1 cellular context compared by ENCODE assay signal in genomic region chr11:74592441-74593362, GRCh38.
TF ChIP-seq lines count a peak whose summit lies in the region.

Gene POLD3 (plus strand): TSS chr11:74592582. CDS start chr11:74592659, 77 bp downstream.

TF ChIP-seq in K562, 482 proteins besides CTCF, POLR2A, EP300 and RAD21 (continued from another document and continues in another):
- TF ChIP-seq MCM5 (IDR thresholded peaks at IDR 0.05; ENCODE audit: low read depth) (no peak), ELF1 (tag; IDR thresholded peaks at IDR 0.05) (peak; percentile 63; the same call in 1 of the 2 replicates), XRCC3 (IDR thresholded peaks at IDR 0.05) (no peak), L3MBTL2 (IDR thresholded peaks at IDR 0.05) (peak; percentile 66; the same call in 1 of the 2 replicates), RBBP5 (IDR thresholded peaks at IDR 0.05; ENCODE audit: borderline replicate concordance, insufficient read depth, low read length, poor library complexity, severe bottlenecking) (peak; percentile 72), MGA (IDR thresholded peaks at IDR 0.05) (peak; percentile 65), ZNF507 (tag; conservative IDR thresholded peaks at IDR 0.05) (no peak), ATF3 (IDR thresholded peaks at IDR 0.05) (no peak), ATF3 (CRISPR knock-in tag; conservative IDR thresholded peaks at IDR 0.05) (peak; percentile 51; the same call in 1 of the 2 replicates), FOXA3 (CRISPR knock-in tag; conservative IDR thresholded peaks at IDR 0.05 in 1 of 2, IDR thresholded peaks at IDR 0.05 in 1 of 2) (no peak), CCNT2 (IDR thresholded peaks at IDR 0.05; ENCODE audit: borderline replicate concordance, extremely low read depth, insufficient read length, low read depth, low read length) (no peak), ZBTB8A (IDR thresholded peaks at IDR 0.05; ENCODE audit: partially characterized antibody) (no peak), MAZ (CRISPR knock-in tag; conservative IDR thresholded peaks at IDR 0.05 in 1 of 2, IDR thresholded peaks at IDR 0.05 in 1 of 2) (peak; percentile 59 to 78; a peak in 3 of 4 replicates), BMI1 (IDR thresholded peaks at IDR 0.05; ENCODE audit: low read length) (peak; percentile 87), FOXM1 (IDR thresholded peaks at IDR 0.05; ENCODE audit: low read depth) (no peak), FOXM1 (CRISPR knock-in tag; IDR thresholded peaks at IDR 0.05; ENCODE audit: low read depth) (peak; percentile 83; the same call in 1 of the 2 replicates), SMARCE1 (IDR thresholded peaks at IDR 0.05) (no peak), HNRNPLL (IDR thresholded peaks at IDR 0.05; ENCODE audit: low read depth, low read length, poor library complexity, severe bottlenecking) (peak; percentile 55), TBP (optimal IDR thresholded peaks at IDR 0.05; ENCODE audit: low read depth, low read length) (peak; percentile 50), SUPT5H (IDR thresholded peaks at IDR 0.05) (0 out of 2 replicates have a peak, but pooled peaks have one; percentile 55), SRSF3 (IDR thresholded peaks at IDR 0.05; ENCODE audit: insufficient read depth, low read length) (no peak), RBM22 (IDR thresholded peaks at IDR 0.05; ENCODE audit: low read depth, low read length, poor library complexity, severe bottlenecking) (peak; percentile 45), TCF3 (CRISPR knock-in tag; IDR thresholded peaks at IDR 0.05) (peak; percentile 40), FOXJ3 (CRISPR knock-in tag; IDR thresholded peaks at IDR 0.05) (peak; percentile 78), FOXK1 (CRISPR knock-in tag; IDR thresholded peaks at IDR 0.05; ENCODE audit: borderline replicate concordance) (peak; percentile 55; the same call in 1 of the 2 replicates), SAP30 (IDR thresholded peaks at IDR 0.05; ENCODE audit: borderline replicate concordance, insufficient read depth, low read depth, low read length, poor library complexity, severe bottlenecking) (peak; percentile 93), TRIM24 (IDR thresholded peaks at IDR 0.05) (peak; percentile 66 to 78), ZKSCAN3 (CRISPR knock-in tag; IDR thresholded peaks at IDR 0.05) (no peak), ATF7 (IDR thresholded peaks at IDR 0.05) (peak; percentile 44; the same call in 1 of the 2 replicates)
- TF ChIP-seq, protein P1, sequence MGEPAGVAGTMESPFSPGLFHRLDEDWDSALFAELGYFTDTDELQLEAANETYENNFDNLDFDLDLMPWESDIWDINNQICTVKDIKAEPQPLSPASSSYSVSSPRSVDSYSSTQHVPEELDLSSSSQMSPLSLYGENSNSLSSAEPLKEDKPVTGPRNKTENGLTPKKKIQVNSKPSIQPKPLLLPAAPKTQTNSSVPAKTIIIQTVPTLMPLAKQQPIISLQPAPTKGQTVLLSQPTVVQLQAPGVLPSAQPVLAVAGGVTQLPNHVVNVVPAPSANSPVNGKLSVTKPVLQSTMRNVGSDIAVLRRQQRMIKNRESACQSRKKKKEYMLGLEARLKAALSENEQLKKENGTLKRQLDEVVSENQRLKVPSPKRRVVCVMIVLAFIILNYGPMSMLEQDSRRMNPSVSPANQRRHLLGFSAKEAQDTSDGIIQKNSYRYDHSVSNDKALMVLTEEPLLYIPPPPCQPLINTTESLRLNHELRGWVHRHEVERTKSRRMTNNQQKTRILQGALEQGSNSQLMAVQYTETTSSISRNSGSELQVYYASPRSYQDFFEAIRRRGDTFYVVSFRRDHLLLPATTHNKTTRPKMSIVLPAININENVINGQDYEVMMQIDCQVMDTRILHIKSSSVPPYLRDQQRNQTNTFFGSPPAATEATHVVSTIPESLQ (CRISPR knock-in tag; IDR thresholded peaks at IDR 0.05), result no peak; the same call in 1 of the 2 replicates
- TF ChIP-seq, protein P2, sequence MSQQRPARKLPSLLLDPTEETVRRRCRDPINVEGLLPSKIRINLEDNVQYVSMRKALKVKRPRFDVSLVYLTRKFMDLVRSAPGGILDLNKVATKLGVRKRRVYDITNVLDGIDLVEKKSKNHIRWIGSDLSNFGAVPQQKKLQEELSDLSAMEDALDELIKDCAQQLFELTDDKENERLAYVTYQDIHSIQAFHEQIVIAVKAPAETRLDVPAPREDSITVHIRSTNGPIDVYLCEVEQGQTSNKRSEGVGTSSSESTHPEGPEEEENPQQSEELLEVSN (IDR thresholded peaks at IDR 0.05; ENCODE audit: borderline replicate concordance in 1 of 2, extremely low read depth in 1 of 2, insufficient read depth in 1 of 2, insufficient read length in 1 of 2, low read depth in 1 of 2, low read length in 1 of 2, poor library complexity in 1 of 2, severe bottlenecking in 1 of 2), result peak; percentile 74 to 88
- TF ChIP-seq, protein P3, sequence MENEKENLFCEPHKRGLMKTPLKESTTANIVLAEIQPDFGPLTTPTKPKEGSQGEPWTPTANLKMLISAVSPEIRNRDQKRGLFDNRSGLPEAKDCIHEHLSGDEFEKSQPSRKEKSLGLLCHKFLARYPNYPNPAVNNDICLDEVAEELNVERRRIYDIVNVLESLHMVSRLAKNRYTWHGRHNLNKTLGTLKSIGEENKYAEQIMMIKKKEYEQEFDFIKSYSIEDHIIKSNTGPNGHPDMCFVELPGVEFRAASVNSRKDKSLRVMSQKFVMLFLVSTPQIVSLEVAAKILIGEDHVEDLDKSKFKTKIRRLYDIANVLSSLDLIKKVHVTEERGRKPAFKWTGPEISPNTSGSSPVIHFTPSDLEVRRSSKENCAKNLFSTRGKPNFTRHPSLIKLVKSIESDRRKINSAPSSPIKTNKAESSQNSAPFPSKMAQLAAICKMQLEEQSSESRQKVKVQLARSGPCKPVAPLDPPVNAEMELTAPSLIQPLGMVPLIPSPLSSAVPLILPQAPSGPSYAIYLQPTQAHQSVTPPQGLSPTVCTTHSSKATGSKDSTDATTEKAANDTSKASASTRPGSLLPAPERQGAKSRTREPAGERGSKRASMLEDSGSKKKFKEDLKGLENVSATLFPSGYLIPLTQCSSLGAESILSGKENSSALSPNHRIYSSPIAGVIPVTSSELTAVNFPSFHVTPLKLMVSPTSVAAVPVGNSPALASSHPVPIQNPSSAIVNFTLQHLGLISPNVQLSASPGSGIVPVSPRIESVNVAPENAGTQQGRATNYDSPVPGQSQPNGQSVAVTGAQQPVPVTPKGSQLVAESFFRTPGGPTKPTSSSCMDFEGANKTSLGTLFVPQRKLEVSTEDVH (IDR thresholded peaks at IDR 0.05; ENCODE audit: low read depth, partially characterized antibody), result peak; percentile 99
- TF ChIP-seq, protein P4, sequence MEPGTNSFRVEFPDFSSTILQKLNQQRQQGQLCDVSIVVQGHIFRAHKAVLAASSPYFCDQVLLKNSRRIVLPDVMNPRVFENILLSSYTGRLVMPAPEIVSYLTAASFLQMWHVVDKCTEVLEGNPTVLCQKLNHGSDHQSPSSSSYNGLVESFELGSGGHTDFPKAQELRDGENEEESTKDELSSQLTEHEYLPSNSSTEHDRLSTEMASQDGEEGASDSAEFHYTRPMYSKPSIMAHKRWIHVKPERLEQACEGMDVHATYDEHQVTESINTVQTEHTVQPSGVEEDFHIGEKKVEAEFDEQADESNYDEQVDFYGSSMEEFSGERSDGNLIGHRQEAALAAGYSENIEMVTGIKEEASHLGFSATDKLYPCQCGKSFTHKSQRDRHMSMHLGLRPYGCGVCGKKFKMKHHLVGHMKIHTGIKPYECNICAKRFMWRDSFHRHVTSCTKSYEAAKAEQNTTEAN (CRISPR knock-in tag; IDR thresholded peaks at IDR 0.05), result no peak
- TF ChIP-seq, protein P5, sequence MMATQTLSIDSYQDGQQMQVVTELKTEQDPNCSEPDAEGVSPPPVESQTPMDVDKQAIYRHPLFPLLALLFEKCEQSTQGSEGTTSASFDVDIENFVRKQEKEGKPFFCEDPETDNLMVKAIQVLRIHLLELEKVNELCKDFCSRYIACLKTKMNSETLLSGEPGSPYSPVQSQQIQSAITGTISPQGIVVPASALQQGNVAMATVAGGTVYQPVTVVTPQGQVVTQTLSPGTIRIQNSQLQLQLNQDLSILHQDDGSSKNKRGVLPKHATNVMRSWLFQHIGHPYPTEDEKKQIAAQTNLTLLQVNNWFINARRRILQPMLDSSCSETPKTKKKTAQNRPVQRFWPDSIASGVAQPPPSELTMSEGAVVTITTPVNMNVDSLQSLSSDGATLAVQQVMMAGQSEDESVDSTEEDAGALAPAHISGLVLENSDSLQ (IDR thresholded peaks at IDR 0.05), result peak; percentile 44; the same call in 1 of the 2 replicates
